18 cellular contexts compared by ENCODE assay signal in genomic region chr10:71145352-71145945, GRCh38.
DNase-seq lines count a peak whose midpoint lies in the region; ATAC-seq and TF ChIP-seq lines count a peak whose summit lies in the region.
"Had no signal": no experiment of that assay in that cellular context is flagged by ENCODE, and none has a peak within 500 bp of the region (broad histone marks: within the 10 kb centered on the region; RNA-seq: fewer than 3 reads in every experiment).

No MANE protein-coding gene starts in this region.

- peak; percentile 17 for DNase-seq in activated CD8-positive, alpha-beta memory T cell treated with anti-CD3 and anti-CD28 coated beads for 24 hours
- no peak for DNase-seq in activated CD8-positive, alpha-beta memory T cell treated with anti-CD3 and anti-CD28 coated beads, Interleukin-2, amount 10 ng/mL, durations not matched to agents 7 days and 5 days
- peak; percentile 54 for DNase-seq in coronary artery (ENCODE audit: low spot score)
- peak; percentile 35 for DNase-seq in mesenteric fat pad (ENCODE audit: low spot score)
- no peak for DNase-seq in effector CD4-positive, alpha-beta T cell
- DNase-seq: Caco-2; CD4-positive, CD25-positive, alpha-beta regulatory T cell; CD8-positive, alpha-beta T cell; DMS153; DND-41; HFFc6 had no signal

- H3K4me1 Mint-ChIP-seq in activated CD8-positive, alpha-beta memory T cell treated with anti-CD3 and anti-CD28 coated beads, Interleukin-2, amount 10 ng/mL, durations not matched to agents 7 days and 5 days = no peaks in the 10 kb centered on the region
- H3K4me1 Mint-ChIP-seq: B cell; CD4-positive, CD25-positive, alpha-beta regulatory T cell; GM23338 had no signal

- no peaks in the 10 kb centered on the region for H3K9me3 Mint-ChIP-seq in activated CD8-positive, alpha-beta memory T cell treated with anti-CD3 and anti-CD28 coated beads, Interleukin-2, amount 10 ng/mL, durations not matched to agents 7 days and 5 days (ENCODE audit: low read depth)
- H3K9me3 Mint-ChIP-seq: CD4-positive, CD25-positive, alpha-beta regulatory T cell; CD8-positive, alpha-beta T cell; GM23338; HFFc6 had no signal

- TF ChIP-seq CTCF in coronary artery (IDR thresholded peaks at IDR 0.05) = no peak

- peaks cover 7% of the 10 kb centered on the region for H3K27me3 Mint-ChIP-seq in activated CD8-positive, alpha-beta memory T cell treated with anti-CD3 and anti-CD28 coated beads, Interleukin-2, amount 10 ng/mL, durations not matched to agents 7 days and 5 days
- H3K27me3 Mint-ChIP-seq: CD4-positive, CD25-positive, alpha-beta regulatory T cell had no signal

- no peaks in the 10 kb centered on the region for H3K36me3 Mint-ChIP-seq in activated CD8-positive, alpha-beta memory T cell treated with anti-CD3 and anti-CD28 coated beads, Interleukin-2, amount 10 ng/mL, durations not matched to agents 7 days and 5 days
- H3K36me3 Mint-ChIP-seq: CD4-positive, CD25-positive, alpha-beta regulatory T cell; CD8-positive, alpha-beta T cell had no signal

- no peak overlapping the region for H3K4me3 Mint-ChIP-seq in activated CD8-positive, alpha-beta memory T cell treated with anti-CD3 and anti-CD28 coated beads, Interleukin-2, amount 10 ng/mL, durations not matched to agents 7 days and 5 days
- H3K4me3 Mint-ChIP-seq: B cell; CD4-positive, CD25-positive, alpha-beta regulatory T cell; CD8-positive, alpha-beta T cell; GM23338; HFFc6 had no signal

- no peak for ATAC-seq in activated CD8-positive, alpha-beta memory T cell treated with anti-CD3 and anti-CD28 coated beads, Interleukin-2, amount 10 ng/mL, durations not matched to agents 7 days and 5 days
- ATAC-seq in GM21423 (IDR thresholded peaks at IDR 0.05; ENCODE audit: unreplicated experiment) = no peak
- ATAC-seq: CD8-positive, alpha-beta T cell; GM23338 had no signal

- CTCF ChIA-PET in activated CD8-positive, alpha-beta memory T cell treated with anti-CD3 and anti-CD28 coated beads, Interleukin-2, amount 10 ng/mL, durations not matched to agents 7 days and 5 days (lab: Charles Lee) = no interaction called here

- H3K4me3 ChIP-seq in coronary artery = no peak overlapping the region
- H3K4me3 ChIP-seq: BLaER1, GM23338, HAP-1 had no signal

- no peak overlapping the region for H3K27ac Mint-ChIP-seq in activated CD8-positive, alpha-beta memory T cell treated with anti-CD3 and anti-CD28 coated beads, Interleukin-2, amount 10 ng/mL, durations not matched to agents 7 days and 5 days
- H3K27ac Mint-ChIP-seq: B cell; CD4-positive, CD25-positive, alpha-beta regulatory T cell; CD8-positive, alpha-beta T cell; GM23338; HFFc6 had no signal

- H3K27ac ChIP-seq in coronary artery = no peak overlapping the region
- H3K27ac ChIP-seq: 22Rv1, BLaER1, C4-2B had no signal

Comparison
In these comparisons a context has a peak if more than half of its experiments do, and no peak if none do; other contexts are left out.
1. DNase-seq: peak in activated CD8-positive, alpha-beta memory T cell treated with anti-CD3 and anti-CD28 coated beads for 24 hours (single experiment), coronary artery (single experiment) and mesenteric fat pad (single experiment); none in activated CD8-positive, alpha-beta memory T cell treated with anti-CD3 and anti-CD28 coated beads, Interleukin-2, amount 10 ng/mL, durations not matched to agents 7 days and 5 days (single experiment) and effector CD4-positive, alpha-beta T cell (single experiment).